1 cellular context compared by ENCODE assay signal in the genomic region with DNA sequence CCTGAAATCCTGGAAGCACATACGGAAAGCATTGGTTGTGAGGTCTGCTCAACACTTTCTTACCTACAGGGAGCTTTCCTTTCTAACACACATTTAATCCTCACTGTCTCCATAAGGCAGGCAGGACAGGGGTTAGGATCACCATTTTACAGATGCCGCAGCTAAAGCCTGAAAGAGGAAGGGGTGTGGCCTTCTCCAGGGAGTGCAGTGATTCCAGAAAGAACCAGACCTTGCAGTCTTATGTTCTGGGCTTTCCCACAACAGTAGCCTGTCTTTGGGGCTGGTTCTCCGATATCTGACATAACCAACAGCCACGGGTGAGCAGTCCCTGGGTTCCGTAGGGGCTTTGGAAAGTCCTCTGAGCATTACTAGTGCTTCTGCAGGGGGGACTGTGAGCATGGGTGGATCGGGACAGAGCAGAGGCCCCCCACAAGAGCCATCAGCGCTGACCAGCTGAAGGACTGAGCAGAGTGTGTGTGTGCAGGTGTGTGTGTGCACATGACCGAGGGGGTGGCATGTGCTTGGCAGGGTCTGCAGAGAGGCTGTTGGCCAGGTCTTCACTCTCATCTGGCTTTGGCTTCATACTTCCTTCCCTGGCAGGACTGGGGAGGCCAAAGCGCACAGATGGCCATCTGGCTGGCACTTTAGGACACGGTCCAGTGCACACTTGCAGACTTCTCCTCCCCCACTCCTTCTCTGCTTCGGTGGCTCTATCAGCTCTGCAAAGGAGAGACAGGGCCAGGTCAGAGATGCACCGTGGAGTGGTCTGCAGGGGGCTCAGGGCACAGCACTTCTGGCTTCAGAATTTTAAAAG.
TF ChIP-seq lines count a peak whose summit lies in the region.

No MANE protein-coding gene starts in this region.

TF ChIP-seq in GM23338, 12 proteins besides CTCF, POLR2A, EP300 and RAD21 (continued from another document):
- TF ChIP-seq, protein P1, sequence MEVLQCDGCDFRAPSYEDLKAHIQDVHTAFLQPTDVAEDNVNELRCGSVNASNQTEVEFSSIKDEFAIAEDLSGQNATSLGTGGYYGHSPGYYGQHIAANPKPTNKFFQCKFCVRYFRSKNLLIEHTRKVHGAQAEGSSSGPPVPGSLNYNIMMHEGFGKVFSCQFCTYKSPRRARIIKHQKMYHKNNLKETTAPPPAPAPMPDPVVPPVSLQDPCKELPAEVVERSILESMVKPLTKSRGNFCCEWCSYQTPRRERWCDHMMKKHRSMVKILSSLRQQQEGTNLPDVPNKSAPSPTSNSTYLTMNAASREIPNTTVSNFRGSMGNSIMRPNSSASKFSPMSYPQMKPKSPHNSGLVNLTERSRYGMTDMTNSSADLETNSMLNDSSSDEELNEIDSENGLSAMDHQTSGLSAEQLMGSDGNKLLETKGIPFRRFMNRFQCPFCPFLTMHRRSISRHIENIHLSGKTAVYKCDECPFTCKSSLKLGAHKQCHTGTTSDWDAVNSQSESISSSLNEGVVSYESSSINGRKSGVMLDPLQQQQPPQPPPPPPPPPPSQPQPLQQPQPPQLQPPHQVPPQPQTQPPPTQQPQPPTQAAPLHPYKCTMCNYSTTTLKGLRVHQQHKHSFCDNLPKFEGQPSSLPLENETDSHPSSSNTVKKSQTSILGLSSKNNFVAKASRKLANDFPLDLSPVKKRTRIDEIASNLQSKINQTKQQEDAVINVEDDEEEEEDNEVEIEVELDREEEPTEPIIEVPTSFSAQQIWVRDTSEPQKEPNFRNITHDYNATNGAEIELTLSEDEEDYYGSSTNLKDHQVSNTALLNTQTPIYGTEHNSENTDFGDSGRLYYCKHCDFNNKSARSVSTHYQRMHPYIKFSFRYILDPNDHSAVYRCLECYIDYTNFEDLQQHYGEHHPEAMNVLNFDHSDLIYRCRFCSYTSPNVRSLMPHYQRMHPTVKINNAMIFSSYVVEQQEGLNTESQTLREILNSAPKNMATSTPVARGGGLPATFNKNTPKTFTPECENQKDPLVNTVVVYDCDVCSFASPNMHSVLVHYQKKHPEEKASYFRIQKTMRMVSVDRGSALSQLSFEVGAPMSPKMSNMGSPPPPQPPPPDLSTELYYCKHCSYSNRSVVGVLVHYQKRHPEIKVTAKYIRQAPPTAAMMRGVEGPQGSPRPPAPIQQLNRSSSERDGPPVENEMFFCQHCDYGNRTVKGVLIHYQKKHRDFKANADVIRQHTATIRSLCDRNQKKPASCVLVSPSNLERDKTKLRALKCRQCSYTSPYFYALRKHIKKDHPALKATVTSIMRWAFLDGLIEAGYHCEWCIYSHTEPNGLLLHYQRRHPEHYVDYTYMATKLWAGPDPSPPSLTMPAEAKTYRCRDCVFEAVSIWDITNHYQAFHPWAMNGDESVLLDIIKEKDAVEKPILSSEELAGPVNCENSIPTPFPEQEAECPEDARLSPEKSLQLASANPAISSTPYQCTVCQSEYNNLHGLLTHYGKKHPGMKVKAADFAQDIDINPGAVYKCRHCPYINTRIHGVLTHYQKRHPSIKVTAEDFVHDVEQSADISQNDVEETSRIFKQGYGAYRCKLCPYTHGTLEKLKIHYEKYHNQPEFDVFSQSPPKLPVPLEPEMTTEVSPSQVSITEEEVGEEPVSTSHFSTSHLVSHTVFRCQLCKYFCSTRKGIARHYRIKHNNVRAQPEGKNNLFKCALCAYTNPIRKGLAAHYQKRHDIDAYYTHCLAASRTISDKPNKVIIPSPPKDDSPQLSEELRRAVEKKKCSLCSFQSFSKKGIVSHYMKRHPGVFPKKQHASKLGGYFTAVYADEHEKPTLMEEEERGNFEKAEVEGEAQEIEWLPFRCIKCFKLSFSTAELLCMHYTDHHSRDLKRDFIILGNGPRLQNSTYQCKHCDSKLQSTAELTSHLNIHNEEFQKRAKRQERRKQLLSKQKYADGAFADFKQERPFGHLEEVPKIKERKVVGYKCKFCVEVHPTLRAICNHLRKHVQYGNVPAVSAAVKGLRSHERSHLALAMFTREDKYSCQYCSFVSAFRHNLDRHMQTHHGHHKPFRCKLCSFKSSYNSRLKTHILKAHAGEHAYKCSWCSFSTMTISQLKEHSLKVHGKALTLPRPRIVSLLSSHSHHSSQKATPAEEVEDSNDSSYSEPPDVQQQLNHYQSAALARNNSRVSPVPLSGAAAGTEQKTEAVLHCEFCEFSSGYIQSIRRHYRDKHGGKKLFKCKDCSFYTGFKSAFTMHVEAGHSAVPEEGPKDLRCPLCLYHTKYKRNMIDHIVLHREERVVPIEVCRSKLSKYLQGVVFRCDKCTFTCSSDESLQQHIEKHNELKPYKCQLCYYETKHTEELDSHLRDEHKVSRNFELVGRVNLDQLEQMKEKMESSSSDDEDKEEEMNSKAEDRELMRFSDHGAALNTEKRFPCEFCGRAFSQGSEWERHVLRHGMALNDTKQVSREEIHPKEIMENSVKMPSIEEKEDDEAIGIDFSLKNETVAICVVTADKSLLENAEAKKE (CRISPR knock-in tag; IDR thresholded peaks at IDR 0.05) = no peak
- no peak for TF ChIP-seq NANOG (IDR thresholded peaks at IDR 0.05; ENCODE audit: borderline replicate concordance)
- TF ChIP-seq POLR2AphosphoS5 (IDR thresholded peaks at IDR 0.05; ENCODE audit: low read depth) = no peak
- no peak for TF ChIP-seq EZH2phosphoT487 (IDR thresholded peaks at IDR 0.05; ENCODE audit: unreplicated experiment)
- no peak for TF ChIP-seq EZH2 (IDR thresholded peaks at IDR 0.05; ENCODE audit: low read depth, unreplicated experiment)
- TF ChIP-seq ZNF331 (CRISPR knock-in tag; IDR thresholded peaks at IDR 0.05; ENCODE audit: low read depth) = no peak
- no peak for TF ChIP-seq STAT1 (IDR thresholded peaks at IDR 0.05; ENCODE audit: unreplicated experiment)
- TF ChIP-seq, protein P2, sequence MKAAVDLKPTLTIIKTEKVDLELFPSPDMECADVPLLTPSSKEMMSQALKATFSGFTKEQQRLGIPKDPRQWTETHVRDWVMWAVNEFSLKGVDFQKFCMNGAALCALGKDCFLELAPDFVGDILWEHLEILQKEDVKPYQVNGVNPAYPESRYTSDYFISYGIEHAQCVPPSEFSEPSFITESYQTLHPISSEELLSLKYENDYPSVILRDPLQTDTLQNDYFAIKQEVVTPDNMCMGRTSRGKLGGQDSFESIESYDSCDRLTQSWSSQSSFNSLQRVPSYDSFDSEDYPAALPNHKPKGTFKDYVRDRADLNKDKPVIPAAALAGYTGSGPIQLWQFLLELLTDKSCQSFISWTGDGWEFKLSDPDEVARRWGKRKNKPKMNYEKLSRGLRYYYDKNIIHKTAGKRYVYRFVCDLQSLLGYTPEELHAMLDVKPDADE (IDR thresholded peaks at IDR 0.05) = no peak
TF ChIP-seq in GM23338: peak in this region for 0.
